Comparison of ENCODE assay signal across 1 cellular context in the genomic region with DNA sequence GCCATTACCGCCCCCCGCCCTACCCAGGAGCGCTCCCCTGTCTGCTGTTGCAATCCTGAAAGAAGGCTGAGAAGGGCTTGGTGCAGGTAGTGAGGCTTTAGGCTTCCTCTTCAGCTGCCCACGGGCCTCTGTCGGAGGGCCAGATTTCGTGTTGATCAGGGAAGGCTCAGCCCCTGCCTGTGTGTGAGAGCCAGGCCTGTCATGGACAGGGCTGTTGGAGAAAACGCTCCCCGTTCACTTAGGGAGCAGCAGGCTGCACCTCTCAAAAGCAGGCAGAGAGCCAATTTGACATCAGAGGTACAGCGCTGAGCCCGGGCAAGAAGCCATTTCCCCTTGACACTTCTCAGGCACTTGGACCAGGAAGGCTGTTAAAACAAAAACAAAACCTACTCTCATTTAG.
TF ChIP-seq lines count a peak whose summit lies in the region.

No MANE protein-coding gene starts in this region.

TF ChIP-seq in GM12878, 131 proteins besides CTCF, POLR2A, EP300 and RAD21:
- TF ChIP-seq, protein P1, sequence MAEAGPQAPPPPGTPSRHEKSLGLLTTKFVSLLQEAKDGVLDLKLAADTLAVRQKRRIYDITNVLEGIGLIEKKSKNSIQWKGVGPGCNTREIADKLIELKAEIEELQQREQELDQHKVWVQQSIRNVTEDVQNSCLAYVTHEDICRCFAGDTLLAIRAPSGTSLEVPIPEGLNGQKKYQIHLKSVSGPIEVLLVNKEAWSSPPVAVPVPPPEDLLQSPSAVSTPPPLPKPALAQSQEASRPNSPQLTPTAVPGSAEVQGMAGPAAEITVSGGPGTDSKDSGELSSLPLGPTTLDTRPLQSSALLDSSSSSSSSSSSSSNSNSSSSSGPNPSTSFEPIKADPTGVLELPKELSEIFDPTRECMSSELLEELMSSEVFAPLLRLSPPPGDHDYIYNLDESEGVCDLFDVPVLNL (IDR thresholded peaks at IDR 0.05; ENCODE audit: low read depth, low read length), result no peak
- TF ChIP-seq, protein P2, sequence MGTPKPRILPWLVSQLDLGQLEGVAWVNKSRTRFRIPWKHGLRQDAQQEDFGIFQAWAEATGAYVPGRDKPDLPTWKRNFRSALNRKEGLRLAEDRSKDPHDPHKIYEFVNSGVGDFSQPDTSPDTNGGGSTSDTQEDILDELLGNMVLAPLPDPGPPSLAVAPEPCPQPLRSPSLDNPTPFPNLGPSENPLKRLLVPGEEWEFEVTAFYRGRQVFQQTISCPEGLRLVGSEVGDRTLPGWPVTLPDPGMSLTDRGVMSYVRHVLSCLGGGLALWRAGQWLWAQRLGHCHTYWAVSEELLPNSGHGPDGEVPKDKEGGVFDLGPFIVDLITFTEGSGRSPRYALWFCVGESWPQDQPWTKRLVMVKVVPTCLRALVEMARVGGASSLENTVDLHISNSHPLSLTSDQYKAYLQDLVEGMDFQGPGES (IDR thresholded peaks at IDR 0.05), result no peak
TF ChIP-seq in GM12878: peak in this region for 0.
